19 cellular contexts compared by ENCODE assay signal in the genomic region with DNA sequence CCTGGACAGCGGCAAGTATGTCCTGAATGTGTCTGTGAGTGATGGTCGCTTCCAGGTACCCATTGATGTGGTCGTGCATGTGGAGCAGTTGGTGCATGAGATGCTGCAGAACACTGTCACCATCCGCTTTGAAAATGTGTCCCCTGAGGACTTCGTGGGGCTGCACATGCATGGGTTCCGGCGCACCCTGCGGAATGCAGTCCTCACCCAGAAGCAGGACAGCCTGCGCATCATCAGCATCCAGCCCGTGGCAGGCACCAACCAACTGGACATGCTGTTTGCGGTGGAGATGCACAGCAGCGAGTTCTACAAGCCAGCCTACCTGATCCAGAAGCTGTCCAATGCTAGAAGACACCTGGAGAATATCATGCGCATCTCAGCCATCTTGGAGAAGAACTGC.
DNase-seq lines count a peak whose midpoint lies in the region; FAIRE-seq and TF ChIP-seq lines count a peak whose summit lies in the region.
"Had no signal": no experiment of that assay in that cellular context is flagged by ENCODE, and none has a peak within 500 bp of the region (broad histone marks: within the 10 kb centered on the region; RNA-seq: fewer than 3 reads in every experiment).

No MANE protein-coding gene starts in this region.

- H3K9me3 ChIP-seq in keratinocyte (ENCODE audit: control insufficient read depth, low read depth, low read length) = no peaks in the 10 kb centered on the region
- H3K9me3 ChIP-seq: BLaER1, Caco-2 had no signal

- H3K4me1 ChIP-seq in keratinocyte (ENCODE audit: control insufficient read depth, extremely low read depth, insufficient read depth, low read length) = peaks cover 45% of the 10 kb centered on the region
- H3K4me1 ChIP-seq: BLaER1, Caco-2 had no signal

- H3K36me3 ChIP-seq in keratinocyte (ENCODE audit: control insufficient read depth in 2 of 2, extremely low read depth in 1 of 2, insufficient read depth in 2 of 2, low read length in 2 of 2) = no peaks in the 10 kb centered on the region
- H3K36me3 ChIP-seq: BLaER1 had no signal

- no peak overlapping the region for H3K4me3 ChIP-seq in keratinocyte (ENCODE audit: control insufficient read depth in 2 of 3, extremely low read depth in 1 of 3, insufficient read depth in 2 of 3, low read depth in 1 of 3, low read length in 3 of 3)
- H3K4me3 ChIP-seq: BLaER1 had no signal

- no peaks in the 10 kb centered on the region for H3K79me2 ChIP-seq in keratinocyte (ENCODE audit: control insufficient read depth, insufficient read depth, low read length)

- no peaks in the 10 kb centered on the region for H3K27me3 ChIP-seq in keratinocyte (ENCODE audit: control insufficient read depth, extremely low read depth, insufficient read depth, low read length)
- H3K27me3 ChIP-seq: BLaER1 had no signal

- no peak overlapping the region for H2AFZ ChIP-seq in keratinocyte (ENCODE audit: control insufficient read depth, low read length)

- H3K27ac ChIP-seq in VCaP (peak overlapping the region; percentile 42; the same call in 1 of the 2 replicates), keratinocyte (ENCODE audit: control insufficient read depth, insufficient read depth, low read length) (no peak overlapping the region)
- H3K27ac ChIP-seq: BLaER1, C4-2B had no signal

- no peaks in the 10 kb centered on the region for H4K20me1 ChIP-seq in keratinocyte (ENCODE audit: control insufficient read depth, extremely low read depth, insufficient read depth, low read length)
- H4K20me1 ChIP-seq: BLaER1 had no signal

- dilution Hi-C loops in keratinocyte (cut with MboI; ENCODE audit: extremely low pct_ligation_motif_present, low sequenced_read_pairs) = no loop called here

- H3K4me2 ChIP-seq in keratinocyte (ENCODE audit: control insufficient read depth, extremely low read depth, insufficient read depth, low read depth, low read length) = peak overlapping the region; percentile 40
- H3K4me2 ChIP-seq: BLaER1 had no signal

- TF ChIP-seq CTCF in VCaP (conservative IDR thresholded peaks at IDR 0.05) = no peak
- TF ChIP-seq CTCF in keratinocyte (optimal IDR thresholded peaks at IDR 0.05 in 1 of 3, IDR thresholded peaks at IDR 0.05 in 1 of 3, conservative IDR thresholded peaks at IDR 0.05 in 1 of 3; ENCODE audit: extremely low read depth in 1 of 3, insufficient read depth in 2 of 3, low read length in 3 of 3) = no peak

- no peak overlapping the region for H3K9ac ChIP-seq in keratinocyte (ENCODE audit: control insufficient read depth, extremely low read depth, insufficient read depth, low read length)
- H3K9ac ChIP-seq: BLaER1 had no signal

- DNase-seq in keratinocyte (ENCODE audit: low read depth, low spot score) (no peak), urothelium cell line (ENCODE audit: low spot score) (no peak), GM03348 (ENCODE audit: low spot score) (no peak), pons (ENCODE audit: low spot score) (no peak), 8988T (no peak)
- DNase-seq: Caco-2; CD4-positive, CD25-positive, alpha-beta regulatory T cell; CD8-positive, alpha-beta T cell; EL; GDM1; GOT3; H7; HCEC 1CT; HFFc6 had no signal

- H3K9me1 ChIP-seq in keratinocyte (ENCODE audit: control insufficient read depth, extremely low read depth, insufficient read depth, low read length) = peaks cover 2% of the 10 kb centered on the region

- FAIRE-seq in keratinocyte (lab: Jason Lieb, UNC) (no peak), urothelium cell line (lab: Jason Lieb, UNC) (peak; percentile 48)
- FAIRE-seq: A204.1, GM12891 had no signal
